8 cellular contexts compared by ENCODE assay signal in the genomic region with DNA sequence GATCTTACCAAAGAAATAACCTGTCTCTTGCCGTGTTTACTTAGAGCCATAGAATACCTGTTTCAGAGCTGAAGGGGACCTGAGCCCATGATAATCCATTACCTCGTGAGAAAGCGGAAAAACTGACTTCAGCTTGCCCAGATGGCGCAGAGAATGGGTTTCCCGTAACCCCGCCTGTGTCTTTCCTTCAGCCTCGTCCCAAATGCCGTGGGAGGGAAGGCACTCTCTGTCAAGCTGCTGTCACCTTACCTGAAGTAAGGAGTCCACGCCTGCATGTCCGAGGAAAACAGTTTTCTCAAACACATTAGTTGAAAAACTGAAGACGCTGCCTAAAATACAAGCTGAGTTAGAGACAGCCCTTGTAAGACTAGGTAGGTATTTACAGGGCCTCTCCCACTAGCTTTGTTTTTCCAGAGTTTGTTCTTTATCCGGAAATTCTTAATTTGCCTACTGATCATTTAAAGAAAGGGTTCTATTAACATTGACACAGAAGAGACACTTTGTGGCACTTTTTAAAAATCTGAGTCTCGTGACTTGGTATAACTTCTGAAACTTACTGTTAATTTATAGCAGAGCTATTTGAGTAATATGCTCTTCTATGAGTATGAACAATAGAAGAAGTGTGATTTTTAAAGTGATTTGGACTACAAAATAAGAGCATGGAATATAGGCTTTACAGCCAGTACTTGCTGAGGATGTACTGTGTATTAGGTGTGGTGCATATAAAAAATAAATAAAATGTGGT. TPM values are rescaled to one million over a fixed set of nuclear protein-coding genes. Genes with fewer than 3 reads are reported as not detected.
A peak's percentile ranks its signal among the peaks of the same experiment; 100 is the strongest.
DNase-seq lines count a peak whose midpoint lies in the region; ATAC-seq and TF ChIP-seq lines count a peak whose summit lies in the region.

No MANE protein-coding gene starts in this region.

- H3K4me3 ChIP-seq in CD8-positive, alpha-beta T cell (ENCODE audit: low read depth, low read length): peak overlapping the region; percentile 78
- H3K4me3 ChIP-seq in KMS-11 (IDR thresholded peaks at IDR 0.05; ENCODE audit: insufficient read depth, low read depth, low read length) (no peak overlapping the region), dorsolateral prefrontal cortex (peak overlapping the region; percentile 43 to 96 (median 79)), mononuclear cell (ENCODE audit: low read length) (peak overlapping the region; percentile 73)

- no peak for ATAC-seq in CD8-positive, alpha-beta T cell
- ATAC-seq in omental fat pad (ENCODE audit: low FRiP score): no peak
- ATAC-seq in HG03565 (IDR thresholded peaks at IDR 0.05; ENCODE audit: unreplicated experiment): no peak

- CTCF ChIA-PET in CD8-positive, alpha-beta T cell (lab: Charles Lee): interaction anchor here (0.9 to 1.9 kb wide), 9 partner anchors 11 to 997 kb away, joined by 3 to 6 read pairs (median 4); partner anchors contain the start of gene VPS36

- no peaks in the 10 kb centered on the region for H3K27me3 ChIP-seq in CD8-positive, alpha-beta T cell (ENCODE audit: insufficient read depth, low read length)
- no peaks in the 10 kb centered on the region for H3K27me3 ChIP-seq in KMS-11 (ENCODE audit: insufficient read depth, low read depth)
- H3K27me3 ChIP-seq in dorsolateral prefrontal cortex: no peaks in the 10 kb centered on the region
- H3K27me3 ChIP-seq in mononuclear cell (ENCODE audit: insufficient read depth, low read length): no peaks in the 10 kb centered on the region

- peak in 4 of 7 experiments; percentile 21 to 62 (median 31) for DNase-seq in CD8-positive, alpha-beta T cell
- peak; percentile 55 to 58 for DNase-seq in activated CD4-positive, alpha-beta T cell treated with anti-CD3 and anti-CD28 coated beads for 4 hours
- DNase-seq in dorsolateral prefrontal cortex (peak in 2 of 10 donors; percentile 20 to 52), omental fat pad (ENCODE audit: low spot score) (no peak)
- peak; percentile 29 to 36 for DNase-seq in stimulated activated CD8-positive, alpha-beta memory T cell treated with anti-CD3 and anti-CD28 coated beads, Interleukin-7, amount 100 ng/mL, for 4 hours (ENCODE audit: low read depth in 2 of 2)

- peaks cover 52% of the 10 kb centered on the region for H3K36me3 Mint-ChIP-seq in CD8-positive, alpha-beta T cell

- peaks cover 53% of the 10 kb centered on the region for H3K4me1 Mint-ChIP-seq in CD8-positive, alpha-beta T cell (ENCODE audit: low read depth)

- H3K27ac ChIP-seq in CD8-positive, alpha-beta T cell (ENCODE audit: low read depth, low read length): peak overlapping the region; percentile 91
- H3K27ac ChIP-seq in KMS-11 (peak overlapping the region; percentile 93), dorsolateral prefrontal cortex (peak overlapping the region; percentile 66 to 100 (median 98))

- peaks cover 8% of the 10 kb centered on the region for H3K36me3 ChIP-seq in CD8-positive, alpha-beta T cell (ENCODE audit: insufficient read depth, low read length)
- no peaks in the 10 kb centered on the region for H3K36me3 ChIP-seq in KMS-11 (ENCODE audit: insufficient read depth)

- no peaks in the 10 kb centered on the region for H3K9me3 ChIP-seq in CD8-positive, alpha-beta T cell (ENCODE audit: low read length)
- no peaks in the 10 kb centered on the region for H3K9me3 ChIP-seq in mononuclear cell (ENCODE audit: low read depth, low read length)

- H2AFZ ChIP-seq in KMS-11 (ENCODE audit: low read depth): peak overlapping the region; percentile 55; the same call in 1 of the 2 replicates

- peak overlapping the region; percentile 99 for H3K27ac Mint-ChIP-seq in CD8-positive, alpha-beta T cell

- no peaks in the 10 kb centered on the region for H4K20me1 ChIP-seq in KMS-11 (ENCODE audit: insufficient read depth)

- intact Hi-C loops in CD8-positive, alpha-beta T cell (cut with DNase I, micrococcal nuclease): loop anchor here (1.0 to 10.0 kb wide), 11 partner anchors 130 to 1869 kb away; partner anchors contain the start of genes WDFY2 (in 2 of the 2), ALG11 (in 1 of the 2), CKAP2 (in 1 of the 2) and DHRS12 (in 1 of the 2)
- intact Hi-C loops in dorsolateral prefrontal cortex (cut with DNase I): loop anchor here (1.0 to 10.0 kb wide), 8 partner anchors 81 to 349 kb away; partner anchors contain the start of genes WDFY2 (in 2 of the 2), DHRS12 (in 1 of the 2) and FAM124A (in 1 of the 2)

- peak overlapping the region; percentile 91 for H3K9ac ChIP-seq in KMS-11

- H3K9me3 Mint-ChIP-seq in CD8-positive, alpha-beta T cell: no peaks in the 10 kb centered on the region

- no peak for TF ChIP-seq CTCF in CD8-positive, alpha-beta T cell (IDR thresholded peaks at IDR 0.05)
- no peak for TF ChIP-seq CTCF in KMS-11 (conservative IDR thresholded peaks at IDR 0.05; ENCODE audit: low read depth, low read length)
- TF ChIP-seq CTCF in dorsolateral prefrontal cortex (IDR thresholded peaks at IDR 0.05 in 54 of 56, conservative IDR thresholded peaks at IDR 0.05 in 2 of 56; ENCODE audit: low read depth in 1 of 56, partially characterized antibody in 56 of 56): no peak
- no peak for TF ChIP-seq CTCF in omental fat pad (IDR thresholded peaks at IDR 0.05)

- peak overlapping the region; percentile 93 for H3K4me2 ChIP-seq in KMS-11

- no peaks in the 10 kb centered on the region for H3K27me3 Mint-ChIP-seq in CD8-positive, alpha-beta T cell (ENCODE audit: low read depth)

- peaks cover 30% of the 10 kb centered on the region for H3K4me1 ChIP-seq in CD8-positive, alpha-beta T cell (ENCODE audit: insufficient read depth, low read length)
- H3K4me1 ChIP-seq in KMS-11 (ENCODE audit: low read depth, poor library complexity, severe bottlenecking): peaks cover 17% of the 10 kb centered on the region
- H3K4me1 ChIP-seq in mononuclear cell (ENCODE audit: insufficient read depth, low read length): peaks cover 45% of the 10 kb centered on the region

- POLR2A ChIA-PET in CD8-positive, alpha-beta T cell (lab: Charles Lee): interaction anchor here (0.6 to 5.3 kb wide), 30 partner anchors 8 to 1662 kb away, joined by 3 to 38 read pairs (median 8); partner anchors contain the start of genes KPNA3 and WDFY2

- peak overlapping the region; percentile 97 for H3K4me3 Mint-ChIP-seq in CD8-positive, alpha-beta T cell

- peaks cover 9% of the 10 kb centered on the region; the same call in 1 of the 2 replicates for H3K79me2 ChIP-seq in KMS-11 (ENCODE audit: insufficient read depth, low read depth)

RNA-seq across cellular contexts. Expression of gene INTS6, which starts 1.3 kb away (rescaled TPM):
- 10 to 100 TPM; 49.5 to 50.0 TPM for total RNA-seq in CD8-positive, alpha-beta T cell
- total RNA-seq in dorsolateral prefrontal cortex: 10 to 100 TPM; 30.1 to 60.5 (median 42.9) TPM
- 47.2 TPM for total RNA-seq in mononuclear cell
- total RNA-seq in omental fat pad: 10 to 100 TPM; 31.3 to 69.7 (median 40.0) TPM
